ENCODE assay signal across 1 cellular context in the genomic region with DNA sequence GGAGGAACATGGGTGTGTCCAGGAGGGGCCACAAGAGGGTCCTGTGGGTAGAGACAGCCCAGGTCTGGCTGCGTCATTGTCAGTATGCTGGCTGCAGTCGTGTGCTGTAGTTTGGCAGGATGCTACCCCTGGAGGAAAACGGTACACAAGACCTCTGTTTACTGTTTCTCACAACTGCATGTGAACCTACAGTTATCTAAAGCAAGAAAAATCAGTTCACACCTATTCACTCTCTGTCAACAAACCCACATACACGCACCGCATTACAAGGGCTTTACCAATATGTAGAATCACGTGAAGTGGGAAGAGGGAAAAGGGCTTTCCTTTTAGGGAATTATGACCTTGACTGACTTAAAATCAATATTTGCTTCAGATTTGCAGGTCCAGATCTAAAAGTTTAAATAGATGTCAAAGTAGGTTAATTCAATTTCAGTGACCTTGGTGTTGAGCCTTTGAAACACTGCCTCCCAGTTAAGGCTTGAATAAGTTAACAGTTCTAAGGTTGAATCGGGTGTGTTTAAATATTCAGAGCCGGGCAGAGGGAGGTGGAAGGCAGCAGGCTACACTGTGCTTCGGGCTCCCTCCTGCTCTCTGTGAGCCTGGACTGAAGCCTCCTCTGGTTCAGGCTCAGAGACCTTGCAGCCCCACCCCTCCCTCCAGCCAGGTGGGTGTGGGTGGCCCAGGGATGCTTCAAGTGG.
A peak's percentile ranks its signal among the peaks of the same experiment; 100 is the strongest.
TF ChIP-seq lines count a peak whose summit lies in the region.

No MANE protein-coding gene starts in this region.

TF ChIP-seq in HepG2, 621 proteins besides CTCF, POLR2A, EP300 and RAD21 (continued from another document and continues in another):
- TF ChIP-seq, protein P1, sequence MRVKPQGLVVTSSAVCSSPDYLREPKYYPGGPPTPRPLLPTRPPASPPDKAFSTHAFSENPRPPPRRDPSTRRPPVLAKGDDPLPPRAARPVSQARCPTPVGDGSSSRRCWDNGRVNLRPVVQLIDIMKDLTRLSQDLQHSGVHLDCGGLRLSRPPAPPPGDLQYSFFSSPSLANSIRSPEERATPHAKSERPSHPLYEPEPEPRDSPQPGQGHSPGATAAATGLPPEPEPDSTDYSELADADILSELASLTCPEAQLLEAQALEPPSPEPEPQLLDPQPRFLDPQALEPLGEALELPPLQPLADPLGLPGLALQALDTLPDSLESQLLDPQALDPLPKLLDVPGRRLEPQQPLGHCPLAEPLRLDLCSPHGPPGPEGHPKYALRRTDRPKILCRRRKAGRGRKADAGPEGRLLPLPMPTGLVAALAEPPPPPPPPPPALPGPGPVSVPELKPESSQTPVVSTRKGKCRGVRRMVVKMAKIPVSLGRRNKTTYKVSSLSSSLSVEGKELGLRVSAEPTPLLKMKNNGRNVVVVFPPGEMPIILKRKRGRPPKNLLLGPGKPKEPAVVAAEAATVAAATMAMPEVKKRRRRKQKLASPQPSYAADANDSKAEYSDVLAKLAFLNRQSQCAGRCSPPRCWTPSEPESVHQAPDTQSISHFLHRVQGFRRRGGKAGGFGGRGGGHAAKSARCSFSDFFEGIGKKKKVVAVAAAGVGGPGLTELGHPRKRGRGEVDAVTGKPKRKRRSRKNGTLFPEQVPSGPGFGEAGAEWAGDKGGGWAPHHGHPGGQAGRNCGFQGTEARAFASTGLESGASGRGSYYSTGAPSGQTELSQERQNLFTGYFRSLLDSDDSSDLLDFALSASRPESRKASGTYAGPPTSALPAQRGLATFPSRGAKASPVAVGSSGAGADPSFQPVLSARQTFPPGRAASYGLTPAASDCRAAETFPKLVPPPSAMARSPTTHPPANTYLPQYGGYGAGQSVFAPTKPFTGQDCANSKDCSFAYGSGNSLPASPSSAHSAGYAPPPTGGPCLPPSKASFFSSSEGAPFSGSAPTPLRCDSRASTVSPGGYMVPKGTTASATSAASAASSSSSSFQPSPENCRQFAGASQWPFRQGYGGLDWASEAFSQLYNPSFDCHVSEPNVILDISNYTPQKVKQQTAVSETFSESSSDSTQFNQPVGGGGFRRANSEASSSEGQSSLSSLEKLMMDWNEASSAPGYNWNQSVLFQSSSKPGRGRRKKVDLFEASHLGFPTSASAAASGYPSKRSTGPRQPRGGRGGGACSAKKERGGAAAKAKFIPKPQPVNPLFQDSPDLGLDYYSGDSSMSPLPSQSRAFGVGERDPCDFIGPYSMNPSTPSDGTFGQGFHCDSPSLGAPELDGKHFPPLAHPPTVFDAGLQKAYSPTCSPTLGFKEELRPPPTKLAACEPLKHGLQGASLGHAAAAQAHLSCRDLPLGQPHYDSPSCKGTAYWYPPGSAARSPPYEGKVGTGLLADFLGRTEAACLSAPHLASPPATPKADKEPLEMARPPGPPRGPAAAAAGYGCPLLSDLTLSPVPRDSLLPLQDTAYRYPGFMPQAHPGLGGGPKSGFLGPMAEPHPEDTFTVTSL (CRISPR knock-in tag; IDR thresholded peaks at IDR 0.05; ENCODE audit: borderline replicate concordance) = peak; percentile 21; the same call in 1 of the 2 replicates
- TF ChIP-seq, protein P2, sequence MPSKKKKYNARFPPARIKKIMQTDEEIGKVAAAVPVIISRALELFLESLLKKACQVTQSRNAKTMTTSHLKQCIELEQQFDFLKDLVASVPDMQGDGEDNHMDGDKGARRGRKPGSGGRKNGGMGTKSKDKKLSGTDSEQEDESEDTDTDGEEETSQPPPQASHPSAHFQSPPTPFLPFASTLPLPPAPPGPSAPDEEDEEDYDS (CRISPR knock-in tag; IDR thresholded peaks at IDR 0.05) = peak; percentile 39; the same call in 1 of the 2 replicates
- TF ChIP-seq, protein P3, sequence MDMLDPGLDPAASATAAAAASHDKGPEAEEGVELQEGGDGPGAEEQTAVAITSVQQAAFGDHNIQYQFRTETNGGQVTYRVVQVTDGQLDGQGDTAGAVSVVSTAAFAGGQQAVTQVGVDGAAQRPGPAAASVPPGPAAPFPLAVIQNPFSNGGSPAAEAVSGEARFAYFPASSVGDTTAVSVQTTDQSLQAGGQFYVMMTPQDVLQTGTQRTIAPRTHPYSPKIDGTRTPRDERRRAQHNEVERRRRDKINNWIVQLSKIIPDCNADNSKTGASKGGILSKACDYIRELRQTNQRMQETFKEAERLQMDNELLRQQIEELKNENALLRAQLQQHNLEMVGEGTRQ (IDR thresholded peaks at IDR 0.05; ENCODE audit: low read depth, low read length) = peak; percentile 68
- TF ChIP-seq, protein P3 (CRISPR knock-in tag; IDR thresholded peaks at IDR 0.05; ENCODE audit: borderline replicate concordance) = peak; percentile 93
- TF ChIP-seq SP5 (CRISPR knock-in tag; IDR thresholded peaks at IDR 0.05; ENCODE audit: borderline replicate concordance, low read depth) (peak; percentile 57), ZNF781 (CRISPR knock-in tag; IDR thresholded peaks at IDR 0.05; ENCODE audit: borderline replicate concordance, not compliant biosample characterization) (no peak), ZNF468 (CRISPR knock-in tag; IDR thresholded peaks at IDR 0.05) (no peak), AGO1 (IDR thresholded peaks at IDR 0.05; ENCODE audit: low read depth, low read length, poor library complexity, severe bottlenecking) (no peak), EEA1 (CRISPR knock-in tag; IDR thresholded peaks at IDR 0.05; ENCODE audit: borderline replicate concordance) (no peak), ZNF546 (CRISPR knock-in tag; conservative IDR thresholded peaks at IDR 0.05) (no peak), PHF8 (CRISPR knock-in tag; IDR thresholded peaks at IDR 0.05) (no peak), ELF1 (CRISPR knock-in tag; IDR thresholded peaks at IDR 0.05) (peak; percentile 46; the same call in 1 of the 2 replicates), ZNF660 (CRISPR knock-in tag; IDR thresholded peaks at IDR 0.05; ENCODE audit: borderline replicate concordance, low read depth) (no peak), TMF1 (CRISPR knock-in tag; IDR thresholded peaks at IDR 0.05; ENCODE audit: low read depth) (no peak), EED (CRISPR knock-in tag; IDR thresholded peaks at IDR 0.05) (no peak), ZNF17 (CRISPR knock-in tag; IDR thresholded peaks at IDR 0.05) (no peak), TRIM24 (CRISPR knock-in tag; IDR thresholded peaks at IDR 0.05) (no peak), SMARCC2 (IDR thresholded peaks at IDR 0.05) (no peak), U2AF1 (optimal IDR thresholded peaks at IDR 0.05; ENCODE audit: low read depth, low read length) (no peak), RELA (CRISPR knock-in tag; IDR thresholded peaks at IDR 0.05) (no peak), ZNF724P (CRISPR knock-in tag; IDR thresholded peaks at IDR 0.05; ENCODE audit: borderline replicate concordance) (no peak), ASH2L (IDR thresholded peaks at IDR 0.05; ENCODE audit: insufficient read length, low read depth, low read length) (peak; percentile 56), ZNF782 (CRISPR knock-in tag; IDR thresholded peaks at IDR 0.05; ENCODE audit: borderline replicate concordance) (no peak), IKZF4 (CRISPR knock-in tag; IDR thresholded peaks at IDR 0.05; ENCODE audit: borderline replicate concordance, low read depth, not compliant biosample characterization) (no peak), HNRNPLL (IDR thresholded peaks at IDR 0.05; ENCODE audit: low read depth, low read length, poor library complexity, severe bottlenecking) (no peak), ZSCAN22 (CRISPR knock-in tag; IDR thresholded peaks at IDR 0.05) (no peak), SPEN (CRISPR knock-in tag; IDR thresholded peaks at IDR 0.05; ENCODE audit: low read depth) (no peak; the same call in 1 of the 2 replicates), ZNF878 (CRISPR knock-in tag; IDR thresholded peaks at IDR 0.05) (peak; percentile 79; the same call in 1 of the 2 replicates), ZNF766 (CRISPR knock-in tag; IDR thresholded peaks at IDR 0.05; ENCODE audit: borderline replicate concordance) (no peak), IRF2 (CRISPR knock-in tag; IDR thresholded peaks at IDR 0.05) (peak; percentile 66), KMT2B (CRISPR knock-in tag; IDR thresholded peaks at IDR 0.05) (0 out of 2 replicates have a peak, but pooled peaks have one; percentile 25), RFX1 (IDR thresholded peaks at IDR 0.05) (no peak), NCOR1 (IDR thresholded peaks at IDR 0.05; ENCODE audit: borderline replicate concordance, low read length) (peak; percentile 90; the same call in 1 of the 2 replicates), TOE1 (CRISPR knock-in tag; IDR thresholded peaks at IDR 0.05) (no peak; the same call in 1 of the 2 replicates), CBX5 (CRISPR knock-in tag; IDR thresholded peaks at IDR 0.05; ENCODE audit: borderline replicate concordance) (no peak), FOXO1 (CRISPR knock-in tag; IDR thresholded peaks at IDR 0.05) (peak; percentile 71), TAF1 (CRISPR knock-in tag; IDR thresholded peaks at IDR 0.05) (no peak), ZNF619 (CRISPR knock-in tag; IDR thresholded peaks at IDR 0.05) (no peak), CBX1 (IDR thresholded peaks at IDR 0.05; ENCODE audit: low read depth) (no peak), ZNF251 (CRISPR knock-in tag; IDR thresholded peaks at IDR 0.05) (no peak), ZNF33B (CRISPR knock-in tag; IDR thresholded peaks at IDR 0.05) (no peak), POLR2G (IDR thresholded peaks at IDR 0.05; ENCODE audit: low read depth, low read length) (0 out of 2 replicates have a peak, but pooled peaks have one; percentile 28), SALL1 (CRISPR knock-in tag; IDR thresholded peaks at IDR 0.05) (peak; percentile 90), JUNB (CRISPR knock-in tag; IDR thresholded peaks at IDR 0.05; ENCODE audit: borderline replicate concordance) (no peak), ZKSCAN5 (CRISPR knock-in tag; IDR thresholded peaks at IDR 0.05) (no peak), HDAC2 (CRISPR knock-in tag; IDR thresholded peaks at IDR 0.05) (peak; percentile 96)
- TF ChIP-seq, protein P4, sequence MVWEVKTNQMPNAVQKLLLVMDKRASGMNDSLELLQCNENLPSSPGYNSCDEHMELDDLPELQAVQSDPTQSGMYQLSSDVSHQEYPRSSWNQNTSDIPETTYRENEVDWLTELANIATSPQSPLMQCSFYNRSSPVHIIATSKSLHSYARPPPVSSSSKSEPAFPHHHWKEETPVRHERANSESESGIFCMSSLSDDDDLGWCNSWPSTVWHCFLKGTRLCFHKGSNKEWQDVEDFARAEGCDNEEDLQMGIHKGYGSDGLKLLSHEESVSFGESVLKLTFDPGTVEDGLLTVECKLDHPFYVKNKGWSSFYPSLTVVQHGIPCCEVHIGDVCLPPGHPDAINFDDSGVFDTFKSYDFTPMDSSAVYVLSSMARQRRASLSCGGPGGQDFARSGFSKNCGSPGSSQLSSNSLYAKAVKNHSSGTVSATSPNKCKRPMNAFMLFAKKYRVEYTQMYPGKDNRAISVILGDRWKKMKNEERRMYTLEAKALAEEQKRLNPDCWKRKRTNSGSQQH (CRISPR knock-in tag; IDR thresholded peaks at IDR 0.05; ENCODE audit: low read depth) = no peak
- TF ChIP-seq, protein P5, sequence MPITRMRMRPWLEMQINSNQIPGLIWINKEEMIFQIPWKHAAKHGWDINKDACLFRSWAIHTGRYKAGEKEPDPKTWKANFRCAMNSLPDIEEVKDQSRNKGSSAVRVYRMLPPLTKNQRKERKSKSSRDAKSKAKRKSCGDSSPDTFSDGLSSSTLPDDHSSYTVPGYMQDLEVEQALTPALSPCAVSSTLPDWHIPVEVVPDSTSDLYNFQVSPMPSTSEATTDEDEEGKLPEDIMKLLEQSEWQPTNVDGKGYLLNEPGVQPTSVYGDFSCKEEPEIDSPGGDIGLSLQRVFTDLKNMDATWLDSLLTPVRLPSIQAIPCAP (CRISPR knock-in tag; IDR thresholded peaks at IDR 0.05; ENCODE audit: low read depth) = peak; percentile 66; the same call in 1 of the 2 replicates
- TF ChIP-seq, protein P6, sequence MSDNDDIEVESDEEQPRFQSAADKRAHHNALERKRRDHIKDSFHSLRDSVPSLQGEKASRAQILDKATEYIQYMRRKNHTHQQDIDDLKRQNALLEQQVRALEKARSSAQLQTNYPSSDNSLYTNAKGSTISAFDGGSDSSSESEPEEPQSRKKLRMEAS (IDR thresholded peaks at IDR 0.05) = peak; percentile 64
- TF ChIP-seq, protein P7, sequence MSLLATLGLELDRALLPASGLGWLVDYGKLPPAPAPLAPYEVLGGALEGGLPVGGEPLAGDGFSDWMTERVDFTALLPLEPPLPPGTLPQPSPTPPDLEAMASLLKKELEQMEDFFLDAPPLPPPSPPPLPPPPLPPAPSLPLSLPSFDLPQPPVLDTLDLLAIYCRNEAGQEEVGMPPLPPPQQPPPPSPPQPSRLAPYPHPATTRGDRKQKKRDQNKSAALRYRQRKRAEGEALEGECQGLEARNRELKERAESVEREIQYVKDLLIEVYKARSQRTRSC (CRISPR knock-in tag; IDR thresholded peaks at IDR 0.05; ENCODE audit: low read depth) = no peak
- TF ChIP-seq, protein P8, sequence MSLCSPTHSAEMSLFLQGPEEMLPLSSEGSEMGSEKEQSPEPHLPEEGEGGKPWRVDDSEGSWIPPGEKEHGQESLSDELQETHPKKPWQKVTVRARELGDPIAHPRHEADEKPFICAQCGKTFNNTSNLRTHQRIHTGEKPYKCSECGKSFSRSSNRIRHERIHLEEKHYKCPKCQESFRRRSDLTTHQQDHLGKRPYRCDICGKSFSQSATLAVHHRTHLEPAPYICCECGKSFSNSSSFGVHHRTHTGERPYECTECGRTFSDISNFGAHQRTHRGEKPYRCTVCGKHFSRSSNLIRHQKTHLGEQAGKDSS (CRISPR knock-in tag; IDR thresholded peaks at IDR 0.05; ENCODE audit: borderline replicate concordance, low read depth) = 0 out of 2 replicates have a peak, but pooled peaks have one; percentile 22
- TF ChIP-seq, protein P9, sequence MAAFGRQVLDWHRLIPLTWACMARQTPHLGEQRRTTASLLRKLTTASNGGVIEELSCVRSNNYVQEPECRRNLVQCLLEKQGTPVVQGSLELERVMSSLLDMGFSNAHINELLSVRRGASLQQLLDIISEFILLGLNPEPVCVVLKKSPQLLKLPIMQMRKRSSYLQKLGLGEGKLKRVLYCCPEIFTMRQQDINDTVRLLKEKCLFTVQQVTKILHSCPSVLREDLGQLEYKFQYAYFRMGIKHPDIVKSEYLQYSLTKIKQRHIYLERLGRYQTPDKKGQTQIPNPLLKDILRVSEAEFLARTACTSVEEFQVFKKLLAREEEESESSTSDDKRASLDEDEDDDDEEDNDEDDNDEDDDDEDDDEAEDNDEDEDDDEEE (CRISPR knock-in tag; IDR thresholded peaks at IDR 0.05) = no peak
- TF ChIP-seq, protein P10, sequence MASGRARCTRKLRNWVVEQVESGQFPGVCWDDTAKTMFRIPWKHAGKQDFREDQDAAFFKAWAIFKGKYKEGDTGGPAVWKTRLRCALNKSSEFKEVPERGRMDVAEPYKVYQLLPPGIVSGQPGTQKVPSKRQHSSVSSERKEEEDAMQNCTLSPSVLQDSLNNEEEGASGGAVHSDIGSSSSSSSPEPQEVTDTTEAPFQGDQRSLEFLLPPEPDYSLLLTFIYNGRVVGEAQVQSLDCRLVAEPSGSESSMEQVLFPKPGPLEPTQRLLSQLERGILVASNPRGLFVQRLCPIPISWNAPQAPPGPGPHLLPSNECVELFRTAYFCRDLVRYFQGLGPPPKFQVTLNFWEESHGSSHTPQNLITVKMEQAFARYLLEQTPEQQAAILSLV (CRISPR knock-in tag; IDR thresholded peaks at IDR 0.05; ENCODE audit: borderline replicate concordance) = 0 out of 2 replicates have a peak, but pooled peaks have one; percentile 39
